8 cellular contexts compared by ENCODE assay signal in genomic region chr2:102355526-102356380, GRCh38. TPM values are rescaled to one million over a fixed set of nuclear protein-coding genes. Genes with fewer than 3 reads are reported as not detected.
DNase-seq lines count a peak whose midpoint lies in the region; ATAC-seq and TF ChIP-seq lines count a peak whose summit lies in the region.

Gene IL18R1, plus strand, starts transcription at chr2:102355796. Its CDS starts 6,865 bp downstream, at chr2:102362661.

- peak; percentile 41 to 78 for TF ChIP-seq CTCF in fibroblast of lung (conservative IDR thresholded peaks at IDR 0.05 in 1 of 2, IDR thresholded peaks at IDR 0.05 in 1 of 2; ENCODE audit: low read depth in 1 of 2, low read length in 2 of 2)

- H3K79me2 ChIP-seq in fibroblast of lung (ENCODE audit: control insufficient read depth, insufficient read depth, low read length) = no peaks in the 10 kb centered on the region

- peak within 1 kb of the TSS; percentile 72 for H3K4me2 ChIP-seq in fibroblast of lung (ENCODE audit: extremely low read depth, insufficient read depth, low read length)

- ATAC-seq in GM19035 (IDR thresholded peaks at IDR 0.05; ENCODE audit: unreplicated experiment) (peak; percentile 89), HG03378 (IDR thresholded peaks at IDR 0.05; ENCODE audit: unreplicated experiment) (peak; percentile 78)
- peak; percentile 96 for ATAC-seq in natural killer cell treated with Interleukin-12 subunit alpha and Interleukin-12 subunit beta and Interleukin-15 and Interleukin-18, amount 100 ng/mL, for 72 hours

- H3K9me3 Mint-ChIP-seq in natural killer cell treated with Interleukin-12 subunit alpha and Interleukin-12 subunit beta and Interleukin-15 and Interleukin-18, amount 100 ng/mL, for 72 hours = no peaks in the 10 kb centered on the region

- H3K27me3 Mint-ChIP-seq in natural killer cell treated with Interleukin-12 subunit alpha and Interleukin-12 subunit beta and Interleukin-15 and Interleukin-18, amount 100 ng/mL, for 72 hours = no peaks in the 10 kb centered on the region

- no peaks in the 10 kb centered on the region for H3K36me3 ChIP-seq in fibroblast of lung (ENCODE audit: control insufficient read depth, insufficient read depth, low read length)

- peak within 1 kb of the TSS; percentile 100 for H3K4me3 Mint-ChIP-seq in natural killer cell treated with Interleukin-12 subunit alpha and Interleukin-12 subunit beta and Interleukin-15 and Interleukin-18, amount 100 ng/mL, for 72 hours

- no peaks in the 10 kb centered on the region for H3K4me1 ChIP-seq in fibroblast of lung (ENCODE audit: control insufficient read depth, extremely low read depth, insufficient read depth, low read length)

- peak within 1 kb of the TSS; percentile 66 for H2AFZ ChIP-seq in fibroblast of lung (ENCODE audit: low read length)

- no peaks in the 10 kb centered on the region for H3K27me3 ChIP-seq in fibroblast of lung (ENCODE audit: control insufficient read depth, insufficient read depth, low read length)

- H3K4me3 ChIP-seq in fibroblast of lung (replicated peaks in 1 of 4; ENCODE audit: control extremely low read depth in 1 of 4, insufficient read depth in 1 of 4, low read depth in 3 of 4, low read length in 4 of 4) = peak within 1 kb of the TSS; percentile 40 to 75 (median 60)

- no peak within 1 kb of the TSS for H3K27ac ChIP-seq in fibroblast of lung (ENCODE audit: insufficient read depth, low read length)

- peaks cover 32% of the 10 kb centered on the region for H3K36me3 Mint-ChIP-seq in natural killer cell treated with Interleukin-12 subunit alpha and Interleukin-12 subunit beta and Interleukin-15 and Interleukin-18, amount 100 ng/mL, for 72 hours

- H3K4me1 Mint-ChIP-seq in natural killer cell treated with Interleukin-12 subunit alpha and Interleukin-12 subunit beta and Interleukin-15 and Interleukin-18, amount 100 ng/mL, for 72 hours (ENCODE audit: low read depth in 2 of 2) = peaks cover 41 to 49% of the 10 kb centered on the region in 2 donors

- peak within 1 kb of the TSS; percentile 99 to 100 for H3K27ac Mint-ChIP-seq in natural killer cell treated with Interleukin-12 subunit alpha and Interleukin-12 subunit beta and Interleukin-15 and Interleukin-18, amount 100 ng/mL, for 72 hours

- peak within 1 kb of the TSS; percentile 65 for H3K9ac ChIP-seq in fibroblast of lung (ENCODE audit: insufficient read depth, low read length)

- DNase-seq in CD1c-positive myeloid dendritic cell (ENCODE audit: extremely low spot score) (peak; percentile 79), OCI-M1 (lab: John Stamatoyannopoulos, UW) (peak; percentile 81), fibroblast of lung (ENCODE audit: low read depth in 2 of 2) (peak; percentile 72 to 79)
- peak; percentile 84 to 88 for DNase-seq in activated T-cell treated with anti-CD3 and anti-CD28 coated beads, Interleukin-2, amount 50 U/mL, for 48 hours
- peak; percentile 94 for DNase-seq in natural killer cell treated with Interleukin-12 subunit alpha and Interleukin-12 subunit beta and Interleukin-15 and Interleukin-18, amount 100 ng/mL, for 72 hours (ENCODE audit: low spot score)
- peak; percentile 24 to 72 (median 43) for DNase-seq in stimulated activated naive CD4-positive, alpha-beta T cell (lab: John Stamatoyannopoulos, UW)

- no peaks in the 10 kb centered on the region for H4K20me1 ChIP-seq in fibroblast of lung (ENCODE audit: control insufficient read depth, extremely low read depth, insufficient read depth, low read length)

- no peaks in the 10 kb centered on the region for H3K9me3 ChIP-seq in fibroblast of lung (ENCODE audit: control insufficient read depth, insufficient read depth, low read depth, low read length)

RNA-seq across cellular contexts. Expression of gene IL18R1, which starts in this region (rescaled TPM):
- total RNA-seq in fibroblast of lung = 0.50 and 5.4 TPM in 2 replicates
- 0.10 and 0.18 TPM in 2 replicates for polyA plus RNA-seq in fibroblast of lung
- polyA plus RNA-seq in fibroblast of lung (2012) = 0.10 and 0.17 TPM in 2 replicates
- not detected in 2 replicates for polyA minus RNA-seq in fibroblast of lung (ENCODE audit: low replicate concordance)
- 100 to 1,000 TPM; 135 to 219 TPM for total RNA-seq in natural killer cell treated with Interleukin-12 subunit alpha and Interleukin-12 subunit beta and Interleukin-15 and Interleukin-18, amount 100 ng/mL, for 72 hours

Comparison
In these comparisons a context has a peak if more than half of its experiments do, and no peak if none do; other contexts are left out.
1. RNA of gene IL18R1 (total RNA-seq): 135 to 219 TPM in natural killer cell treated with Interleukin-12 subunit alpha and Interleukin-12 subunit beta and Interleukin-15 and Interleukin-18, amount 100 ng/mL, for 72 hours; 0.50 to 5.4 TPM in fibroblast of lung; every median in the first group is over 10 times any median in the second.
2. DNase-seq: peak in every context shown above with its lines; median percentile 94 in natural killer cell treated with Interleukin-12 subunit alpha and Interleukin-12 subunit beta and Interleukin-15 and Interleukin-18, amount 100 ng/mL, for 72 hours; 86 in activated T-cell treated with anti-CD3 and anti-CD28 coated beads, Interleukin-2, amount 50 U/mL, for 48 hours; 81 in OCI-M1; 79 in CD1c-positive myeloid dendritic cell; 76 in fibroblast of lung; 43 in stimulated activated naive CD4-positive, alpha-beta T cell.
3. Peak in every context shown above with its lines, with median percentiles within 50 percentile points of each other: ATAC-seq.